Comparison of ENCODE assay signal across 16 cellular contexts in genomic region chr11:113831314-113831713, GRCh38. TPM values are rescaled to one million over a fixed set of nuclear protein-coding genes. Genes with fewer than 3 reads are reported as not detected.
DNase-seq lines count a peak whose midpoint lies in the region; ATAC-seq and TF ChIP-seq lines count a peak whose summit lies in the region.
"Had no signal": no experiment of that assay in that cellular context is flagged by ENCODE, and none has a peak within 500 bp of the region (broad histone marks: within the 10 kb centered on the region; RNA-seq: fewer than 3 reads in every experiment).

No MANE protein-coding gene starts in this region.

- no peaks in the 10 kb centered on the region for H3K4me1 ChIP-seq in A673 (ENCODE audit: insufficient read depth, low read length, poor library complexity, severe bottlenecking)
- H3K4me1 ChIP-seq: BLaER1, sigmoid colon had no signal

- no peaks in the 10 kb centered on the region for H3K4me1 Mint-ChIP-seq in activated T-helper 1 cell treated with anti-CD3 and anti-CD28 coated beads, Interleukin-12 subunit alpha, Interleukin-12 subunit beta, Interleukin-2, Interleukin-4 antibody, amounts not matched to agents 30 ng/mL and 10 ng/mL and 1 ng/mL, durations not matched to agents 14 hours and 24 hours and 36 hours (ENCODE audit: low read depth)

- CTCF ChIA-PET in A673 (lab: Charles Lee), result no interaction called here

- no peak overlapping the region for H3K27ac Mint-ChIP-seq in activated T-helper 1 cell treated with anti-CD3 and anti-CD28 coated beads, Interleukin-12 subunit alpha, Interleukin-12 subunit beta, Interleukin-2, Interleukin-4 antibody, amounts not matched to agents 30 ng/mL and 10 ng/mL and 1 ng/mL, durations not matched to agents 14 hours and 24 hours and 36 hours

- ATAC-seq in GM19351 (IDR thresholded peaks at IDR 0.05; ENCODE audit: unreplicated experiment) (peak; percentile 99), HG02840 (IDR thresholded peaks at IDR 0.05; ENCODE audit: low FRiP score, unreplicated experiment) (peak; percentile 78), HG03558 (IDR thresholded peaks at IDR 0.05; ENCODE audit: extremely low read depth, unreplicated experiment) (peak; percentile 91)

- H3K4me3 Mint-ChIP-seq in activated T-helper 1 cell treated with anti-CD3 and anti-CD28 coated beads, Interleukin-12 subunit alpha, Interleukin-12 subunit beta, Interleukin-2, Interleukin-4 antibody, amounts not matched to agents 30 ng/mL and 10 ng/mL and 1 ng/mL, durations not matched to agents 14 hours and 24 hours and 36 hours, result no peak overlapping the region

- H3K9me3 ChIP-seq in A673 (ENCODE audit: low read depth, low read length, poor library complexity, severe bottlenecking), result no peaks in the 10 kb centered on the region
- H3K9me3 ChIP-seq: BLaER1, sigmoid colon had no signal

- no peaks in the 10 kb centered on the region for H3K36me3 ChIP-seq in A673 (ENCODE audit: insufficient read depth, low read length, poor library complexity, severe bottlenecking)

- intact Hi-C loops in activated T-helper 1 cell treated with anti-CD3 and anti-CD28 coated beads, Interleukin-12 subunit alpha, Interleukin-12 subunit beta, Interleukin-2, Interleukin-4 antibody, amounts not matched to agents 30 ng/mL and 10 ng/mL and 1 ng/mL, durations not matched to agents 14 hours and 24 hours and 36 hours (cut with micrococcal nuclease), result no loop called here
- intact Hi-C loops in cardiac septum (cut with DNase I) (no loop called here), A673 (cut with micrococcal nuclease; ENCODE audit: unreplicated experiment) (no loop called here)

- in situ Hi-C loops in GM13976 (cut with MboI; ENCODE audit: low sequenced_read_pairs, unreplicated experiment), result no loop called here

- H3K27me3 ChIP-seq in A673 (replicated peaks; ENCODE audit: insufficient read depth, low read depth, low read length, poor library complexity), result no peaks in the 10 kb centered on the region
- H3K27me3 ChIP-seq: BLaER1, sigmoid colon had no signal

- BruUV-seq in A673 (replicated peaks; lab: Mats Ljungman, UMichigan), result no TSS peak

- H3K9me3 Mint-ChIP-seq in activated T-helper 1 cell treated with anti-CD3 and anti-CD28 coated beads, Interleukin-12 subunit alpha, Interleukin-12 subunit beta, Interleukin-2, Interleukin-4 antibody, amounts not matched to agents 30 ng/mL and 10 ng/mL and 1 ng/mL, durations not matched to agents 14 hours and 24 hours and 36 hours, result no peaks in the 10 kb centered on the region

- TF ChIP-seq CTCF in GM13976 (IDR thresholded peaks at IDR 0.05; ENCODE audit: borderline replicate concordance, control extremely low read depth, extremely low read depth, insufficient read depth, missing control alignments), result no peak
- no peak for TF ChIP-seq CTCF in A673 (conservative IDR thresholded peaks at IDR 0.05; ENCODE audit: low read depth, low read length)

- H3K27me3 Mint-ChIP-seq in activated T-helper 1 cell treated with anti-CD3 and anti-CD28 coated beads, Interleukin-12 subunit alpha, Interleukin-12 subunit beta, Interleukin-2, Interleukin-4 antibody, amounts not matched to agents 30 ng/mL and 10 ng/mL and 1 ng/mL, durations not matched to agents 14 hours and 24 hours and 36 hours (ENCODE audit: insufficient read depth), result no peaks in the 10 kb centered on the region

- POLR2A ChIA-PET in A673 (lab: Charles Lee; ENCODE audit: low non-redundant PET), result no interaction called here

- peak; percentile 45 for DNase-seq in GM13976 (ENCODE audit: low spot score)
- no peak for DNase-seq in NCI-H1417 (lab: John Stamatoyannopoulos, UW)
- no peak for DNase-seq in activated T-helper 1 cell treated with anti-CD3 and anti-CD28 coated beads, Interleukin-12 subunit alpha, Interleukin-12 subunit beta, Interleukin-2, Interleukin-4 antibody, amounts not matched to agents 30 ng/mL and 10 ng/mL and 1 ng/mL, durations not matched to agents 14 hours and 24 hours and 36 hours (ENCODE audit: low spot score)
- DNase-seq in cardiac septum (ENCODE audit: low spot score), result no peak
- DNase-seq in A673 (ENCODE audit: low spot score), result no peak
- DNase-seq: NCI-H526; sigmoid colon; stimulated activated CD8-positive, alpha-beta memory T cell treated with anti-CD3 and anti-CD28 coated beads, Interleukin-4, amount 100 ng/mL, for 48 hours had no signal

- peaks cover 25% of the 10 kb centered on the region for H3K36me3 Mint-ChIP-seq in activated T-helper 1 cell treated with anti-CD3 and anti-CD28 coated beads, Interleukin-12 subunit alpha, Interleukin-12 subunit beta, Interleukin-2, Interleukin-4 antibody, amounts not matched to agents 30 ng/mL and 10 ng/mL and 1 ng/mL, durations not matched to agents 14 hours and 24 hours and 36 hours (ENCODE audit: low read depth)

- H3K4me3 ChIP-seq in A673 (ENCODE audit: low read depth, low read length, poor library complexity, severe bottlenecking), result no peak overlapping the region
- H3K4me3 ChIP-seq: BLaER1, sigmoid colon had no signal

- H3K27ac ChIP-seq in A673 (ENCODE audit: low read depth, low read length, poor library complexity, severe bottlenecking), result no peak overlapping the region
- H3K27ac ChIP-seq: BLaER1, KMS-11, sigmoid colon had no signal

RNA-seq across cellular contexts. Expression of gene USP28, which starts 44.1 kb away (rescaled TPM):
- total RNA-seq in activated T-helper 1 cell treated with anti-CD3 and anti-CD28 coated beads, Interleukin-12 subunit alpha, Interleukin-12 subunit beta, Interleukin-2, Interleukin-4 antibody, amounts not matched to agents 30 ng/mL and 10 ng/mL and 1 ng/mL, durations not matched to agents 14 hours and 24 hours and 36 hours, result 29.0 and 30.9 TPM in 2 replicates
- 139 TPM for total RNA-seq in cardiac septum
- 23.7 and 37.6 TPM in 2 replicates for total RNA-seq in A673 (2021)

RNA-seq across cellular contexts. Expression of gene CLDN25, which starts 51.7 kb away (rescaled TPM):
- total RNA-seq in activated T-helper 1 cell treated with anti-CD3 and anti-CD28 coated beads, Interleukin-12 subunit alpha, Interleukin-12 subunit beta, Interleukin-2, Interleukin-4 antibody, amounts not matched to agents 30 ng/mL and 10 ng/mL and 1 ng/mL, durations not matched to agents 14 hours and 24 hours and 36 hours, result not detected in 2 replicates
- not detected for total RNA-seq in cardiac septum
- total RNA-seq in A673 (2021), result not detected in 2 replicates
- total RNA-seq: dermis microvascular lymphatic vessel endothelial cell; mesenteric fat pad; sigmoid colon; T-helper 1 cell treated with Interleukin-12 subunit alpha and Interleukin-12 subunit beta and Interleukin-4 antibody, amounts not matched to agents 30 ng/mL and 1 ng/mL, for 36 hours had no signal

RNA-seq across cellular contexts. Expression of gene ZW10, which starts 57.8 kb away (rescaled TPM):
- 20.5 and 22.6 TPM in 2 replicates for total RNA-seq in activated T-helper 1 cell treated with anti-CD3 and anti-CD28 coated beads, Interleukin-12 subunit alpha, Interleukin-12 subunit beta, Interleukin-2, Interleukin-4 antibody, amounts not matched to agents 30 ng/mL and 10 ng/mL and 1 ng/mL, durations not matched to agents 14 hours and 24 hours and 36 hours
- total RNA-seq in cardiac septum (8.0 TPM), A673 (2021) (31.4 TPM in 2 replicates)
